In the genomic region with DNA sequence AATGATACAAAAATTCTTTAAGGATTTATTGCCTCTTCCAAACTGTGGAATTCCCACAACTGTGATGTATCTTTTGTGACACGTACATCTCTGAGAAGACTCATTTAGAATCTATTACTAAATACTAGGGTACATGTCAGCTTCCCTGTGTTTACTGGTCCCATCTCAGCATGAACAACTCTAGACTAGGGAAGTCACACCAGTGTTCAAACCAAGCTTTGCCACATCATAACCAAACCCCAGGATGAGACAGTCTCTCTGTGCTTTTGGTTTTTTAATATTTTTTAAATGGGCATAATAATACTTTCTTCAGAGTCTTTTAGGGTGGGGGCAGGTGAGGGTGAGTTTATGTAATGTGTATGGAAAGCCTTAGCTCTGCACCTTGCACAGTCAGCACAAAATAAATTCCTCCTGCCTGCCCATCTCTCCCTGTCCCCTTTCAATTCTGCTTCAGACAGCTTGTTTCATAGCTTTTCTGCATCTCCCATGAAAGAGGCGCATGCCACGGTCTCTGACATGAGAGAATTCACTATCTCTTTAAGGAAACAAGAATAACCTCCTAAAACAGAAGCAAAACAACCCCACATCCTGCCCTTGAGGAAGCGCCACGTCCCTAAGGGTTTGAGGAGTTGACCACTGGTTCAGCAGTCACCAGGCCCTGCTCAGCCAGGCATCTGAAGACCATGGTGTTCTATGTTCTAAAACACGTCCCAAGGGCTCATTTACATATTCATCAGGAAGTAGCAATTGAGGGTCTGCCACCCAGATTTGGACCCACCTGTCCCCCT, we compare ENCODE assay signal across 1 cellular context.
TF ChIP-seq lines count a peak whose summit lies in the region.

No MANE protein-coding gene starts in this region.

TF ChIP-seq in HepG2, 621 proteins besides CTCF, POLR2A, EP300 and RAD21 (continued from another document):
- TF ChIP-seq ZNF646 (CRISPR knock-in tag; IDR thresholded peaks at IDR 0.05) = no peak
